10 cellular contexts compared by ENCODE assay signal in genomic region chr17:50199211-50199633, GRCh38. TPM values are rescaled to one million over a fixed set of nuclear protein-coding genes. Genes with fewer than 3 reads are reported as not detected.
DNase-seq lines count a peak whose midpoint lies in the region; ATAC-seq and TF ChIP-seq lines count a peak whose summit lies in the region.
"Had no signal": no experiment of that assay in that cellular context is flagged by ENCODE, and none has a peak within 500 bp of the region (broad histone marks: within the 10 kb centered on the region; RNA-seq: fewer than 3 reads in every experiment).

No MANE protein-coding gene starts in this region.

- WGBS in heart left ventricle, 4 donors = 50 to 61% (median 50%) methylated on average over 23 to 25 of the region's 25 CpGs
- 54 to 58% (median 55%) methylated on average over 24 to 25 of the region's 25 CpGs for WGBS in psoas muscle, 3 donors

- TF ChIP-seq POLR2A in heart left ventricle (IDR thresholded peaks at IDR 0.05) = no peak

- H3K4me1 Mint-ChIP-seq in CD4-positive, alpha-beta memory T cell = peaks cover 7 to 39% (median 18%) of the 10 kb centered on the region in 4 donors

- intact Hi-C loops in CD4-positive, alpha-beta memory T cell (cut with micrococcal nuclease) = loop anchor here (2.0 kb wide), 1 partner anchor 58 kb away; no protein-coding TSS in a partner anchor
- intact Hi-C loops in heart left ventricle (cut with DNase I) = loop anchor here in 2 of 10 donors (2.0 kb wide), 1 partner anchor 30 kb away; no protein-coding TSS in a partner anchor
- intact Hi-C loops in psoas muscle (cut with DNase I) = no loop called here

- H3K4me1 ChIP-seq in CD4-positive, alpha-beta memory T cell (ENCODE audit: insufficient read depth, low read length) = peaks cover 16% of the 10 kb centered on the region
- peaks cover 0 to 61% (median 16%) of the 10 kb centered on the region in 12 donors for H3K4me1 ChIP-seq in heart left ventricle
- peaks cover 7% of the 10 kb centered on the region for H3K4me1 ChIP-seq in psoas muscle

- H3K27me3 ChIP-seq in CD4-positive, alpha-beta memory T cell (ENCODE audit: insufficient read depth, low read length) = peaks cover 17% of the 10 kb centered on the region
- H3K27me3 ChIP-seq in WERI-Rb-1 (ENCODE audit: insufficient read depth, low read depth, severe bottlenecking) = peaks cover 20% of the 10 kb centered on the region
- H3K27me3 ChIP-seq in heart left ventricle = peaks cover 0 to 30% (median 14%) of the 10 kb centered on the region in 9 donors
- H3K27me3 ChIP-seq in psoas muscle (ENCODE audit: insufficient read depth in 3 of 3, low read length in 2 of 3) = peaks cover 0 to 29% (median 0%) of the 10 kb centered on the region in 3 donors

- H3K4me3 Mint-ChIP-seq in CD4-positive, alpha-beta memory T cell = peak overlapping the region in 2 of 8 donors; percentile 29 to 46
- H3K4me3 Mint-ChIP-seq: dendritic cell treated with granulocyte-macrophage colony-stimulating factor and Interleukin-4, amounts not matched to agents 40 ng/mL and 50 ng/mL, for 4 days had no signal

- H3K9me3 Mint-ChIP-seq in CD4-positive, alpha-beta memory T cell = no peaks in the 10 kb centered on the region
- H3K9me3 Mint-ChIP-seq: dendritic cell treated with granulocyte-macrophage colony-stimulating factor and Interleukin-4, amounts not matched to agents 40 ng/mL and 50 ng/mL, for 4 days had no signal

- POLR2A ChIA-PET in CD4-positive, alpha-beta memory T cell (lab: Charles Lee; ENCODE audit: partially characterized antibody) = no interaction called here

- no peaks in the 10 kb centered on the region for H3K36me3 ChIP-seq in CD4-positive, alpha-beta memory T cell (ENCODE audit: insufficient read depth, low read length)
- H3K36me3 ChIP-seq in WERI-Rb-1 = no peaks in the 10 kb centered on the region; the same call in none of the 2 replicates
- H3K36me3 ChIP-seq in heart left ventricle = peaks cover 0 to 55% (median 37%) of the 10 kb centered on the region in 9 donors
- peaks cover 0 to 6% of the 10 kb centered on the region in 2 donors for H3K36me3 ChIP-seq in psoas muscle (ENCODE audit: insufficient read depth in 1 of 2, low read depth in 1 of 2)

- no peak overlapping the region for H3K4me3 ChIP-seq in CD4-positive, alpha-beta memory T cell (ENCODE audit: low read length in 2 of 2)
- H3K4me3 ChIP-seq in WERI-Rb-1 (ENCODE audit: low read depth, low read length) (peak overlapping the region; percentile 43), heart left ventricle (peak overlapping the region in 11 of 12 donors; percentile 41 to 74 (median 56)), psoas muscle (peak overlapping the region; percentile 58)

- H3K27ac ChIP-seq in CD4-positive, alpha-beta memory T cell (ENCODE audit: low read depth, low read length) = no peak overlapping the region
- no peak overlapping the region for H3K27ac ChIP-seq in WERI-Rb-1
- H3K27ac ChIP-seq in heart left ventricle = peak overlapping the region in 10 of 12 donors; percentile 52 to 95 (median 80)
- no peak overlapping the region for H3K27ac ChIP-seq in psoas muscle

- no peaks in the 10 kb centered on the region for H3K36me3 Mint-ChIP-seq in CD4-positive, alpha-beta memory T cell

- DNase-seq in CD4-positive, alpha-beta memory T cell = peak in 1 of 5 donors; percentile 45
- DNase-seq in WERI-Rb-1 (no peak), heart left ventricle (no peak), psoas muscle (peak in 1 of 2 donors; percentile 56), midbrain (lab: John Stamatoyannopoulos, UW) (no peak), dermis blood vessel endothelial cell (no peak)
- no peak for DNase-seq in activated effector memory CD4-positive, alpha-beta T cell treated with anti-CD3 and anti-CD28 coated beads, Interleukin-2, amount 50 U/mL, for 16 hours

- peak overlapping the region in 5 of 7 donors; percentile 68 to 95 (median 86) for H3K27ac Mint-ChIP-seq in CD4-positive, alpha-beta memory T cell
- H3K27ac Mint-ChIP-seq: dendritic cell treated with granulocyte-macrophage colony-stimulating factor and Interleukin-4, amounts not matched to agents 40 ng/mL and 50 ng/mL, for 4 days had no signal

- H3K9me3 ChIP-seq in CD4-positive, alpha-beta memory T cell (ENCODE audit: control insufficient read depth in 1 of 2, low read length in 2 of 2) = no peaks in the 10 kb centered on the region
- H3K9me3 ChIP-seq in WERI-Rb-1 (ENCODE audit: severe bottlenecking) (no peaks in the 10 kb centered on the region), heart left ventricle (no peaks in the 10 kb centered on the region), psoas muscle (no peaks in the 10 kb centered on the region)

- ATAC-seq in heart left ventricle (no peak), psoas muscle (no peak), HG02852 (IDR thresholded peaks at IDR 0.05; ENCODE audit: unreplicated experiment) (no peak)

- no peak for TF ChIP-seq CTCF in WERI-Rb-1 (IDR thresholded peaks at IDR 0.05; ENCODE audit: low read depth, low read length)
- TF ChIP-seq CTCF in heart left ventricle (IDR thresholded peaks at IDR 0.05) = no peak
- TF ChIP-seq CTCF in psoas muscle (IDR thresholded peaks at IDR 0.05) = no peak

- CTCF ChIA-PET in CD4-positive, alpha-beta memory T cell (lab: Charles Lee; ENCODE audit: partially characterized antibody) = interaction anchor here (0.8 to 5.6 kb wide), 11 partner anchors 13 to 113 kb away, joined by 3 to 107 read pairs (median 6); partner anchors contain the start of genes PDK2 and TMEM92

- peaks cover 23 to 50% of the 10 kb centered on the region in 2 donors for H3K27me3 Mint-ChIP-seq in CD4-positive, alpha-beta memory T cell

RNA-seq across cellular contexts. Expression of gene COL1A1, which starts 2.2 kb away (rescaled TPM):
- total RNA-seq in CD4-positive, alpha-beta memory T cell = 1 to 10 TPM; 1.0 to 1.6 TPM
- polyA plus RNA-seq in CD4-positive, alpha-beta memory T cell = not detected
- 100 to 1,000 TPM in 3 of 9 donors, 10 to 100 TPM in 6; 10.2 to 897 (median 55.4) TPM for total RNA-seq in heart left ventricle
- polyA plus RNA-seq in heart left ventricle = 100 to 1,000 TPM in 1 of 2 donors, 10 to 100 TPM in 1; 17.2 to 109 TPM
- total RNA-seq in psoas muscle = 10 to 100 TPM; 10.2 to 46.6 (median 18.7) TPM
- polyA plus RNA-seq in psoas muscle = 1 to 10 TPM; 2.3 to 5.4 (median 3.3) TPM
- 4.2 and 12.6 TPM in 2 replicates for total RNA-seq in dermis blood vessel endothelial cell

RNA-seq across cellular contexts. Expression of gene SGCA, which starts 33.4 kb away (rescaled TPM):
- not detected for total RNA-seq in CD4-positive, alpha-beta memory T cell
- not detected for polyA plus RNA-seq in CD4-positive, alpha-beta memory T cell
- total RNA-seq in heart left ventricle = 100 to 1,000 TPM; 110 to 224 (median 151) TPM
- 100 to 1,000 TPM in 1 of 2 donors, 10 to 100 TPM in 1; 96.5 to 225 TPM for polyA plus RNA-seq in heart left ventricle
- total RNA-seq in psoas muscle = 100 to 1,000 TPM; 245 to 291 (median 266) TPM
- polyA plus RNA-seq in psoas muscle = 100 to 1,000 TPM; 120 to 254 (median 151) TPM
- not detected in 2 replicates for total RNA-seq in dermis blood vessel endothelial cell
- total RNA-seq: mononuclear cell had no signal

RNA-seq across cellular contexts. Expression of gene PPP1R9B, which starts 48.7 kb away (rescaled TPM):
- total RNA-seq in CD4-positive, alpha-beta memory T cell = 10 to 100 TPM; 97.5 to 99.7 TPM
- polyA plus RNA-seq in CD4-positive, alpha-beta memory T cell = 1 to 10 TPM in 1 of 2 donors, under 1 TPM in 1; 0.48 to 2.2 TPM
- total RNA-seq in heart left ventricle = 10 to 100 TPM; 17.0 to 55.9 (median 31.3) TPM
- 10 to 100 TPM; 30.4 to 33.4 TPM for polyA plus RNA-seq in heart left ventricle
- total RNA-seq in psoas muscle = 10 to 100 TPM; 15.1 to 26.5 (median 18.4) TPM
- 10 to 100 TPM in 2 of 3 donors, 1 to 10 TPM in 1; 7.0 to 11.3 (median 11.0) TPM for polyA plus RNA-seq in psoas muscle
- 35.2 and 45.8 TPM in 2 replicates for total RNA-seq in dermis blood vessel endothelial cell

Comparison
In these comparisons a context has a peak if more than half of its experiments do, and no peak if none do; other contexts are left out.
1. H3K27ac ChIP-seq: peak in heart left ventricle (10 of 12); none in CD4-positive, alpha-beta memory T cell (single experiment), WERI-Rb-1 (single experiment) and psoas muscle (single experiment).
2. H3K4me3 ChIP-seq: peak in WERI-Rb-1 (single experiment), heart left ventricle (11 of 12) and psoas muscle (single experiment); none in CD4-positive, alpha-beta memory T cell (0 of 2).
3. RNA of gene SGCA, which starts 33.4 kb away (total RNA-seq): 245 to 291 TPM in psoas muscle and 110 to 224 TPM in heart left ventricle; not detected in CD4-positive, alpha-beta memory T cell and not detected in dermis blood vessel endothelial cell; every median in the first group is over 10 times any median in the second.